1 cellular context compared by ENCODE assay signal in the genomic region with DNA sequence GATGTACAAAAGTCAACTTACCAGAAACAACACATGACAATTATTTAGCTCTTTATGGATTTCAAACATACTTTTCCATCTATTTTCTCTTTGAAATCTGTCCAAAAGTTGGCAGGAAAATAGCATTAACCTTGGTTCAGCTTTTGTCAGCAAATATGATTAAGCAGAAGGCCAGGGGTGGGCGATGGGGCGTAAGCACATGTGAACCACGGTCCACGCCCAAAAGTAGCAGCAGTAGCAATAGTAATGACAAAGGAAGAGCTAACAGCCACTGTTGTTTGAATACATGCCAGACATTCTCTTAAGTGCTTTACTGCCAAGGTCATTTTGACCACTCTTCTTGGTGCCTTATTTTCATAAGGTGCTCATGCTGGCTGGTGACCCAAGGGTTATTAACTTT.
TF ChIP-seq lines count a peak whose summit lies in the region.

No MANE protein-coding gene starts in this region.

TF ChIP-seq in GM23338, 12 proteins besides CTCF, POLR2A, EP300 and RAD21:
- TF ChIP-seq, protein P1, sequence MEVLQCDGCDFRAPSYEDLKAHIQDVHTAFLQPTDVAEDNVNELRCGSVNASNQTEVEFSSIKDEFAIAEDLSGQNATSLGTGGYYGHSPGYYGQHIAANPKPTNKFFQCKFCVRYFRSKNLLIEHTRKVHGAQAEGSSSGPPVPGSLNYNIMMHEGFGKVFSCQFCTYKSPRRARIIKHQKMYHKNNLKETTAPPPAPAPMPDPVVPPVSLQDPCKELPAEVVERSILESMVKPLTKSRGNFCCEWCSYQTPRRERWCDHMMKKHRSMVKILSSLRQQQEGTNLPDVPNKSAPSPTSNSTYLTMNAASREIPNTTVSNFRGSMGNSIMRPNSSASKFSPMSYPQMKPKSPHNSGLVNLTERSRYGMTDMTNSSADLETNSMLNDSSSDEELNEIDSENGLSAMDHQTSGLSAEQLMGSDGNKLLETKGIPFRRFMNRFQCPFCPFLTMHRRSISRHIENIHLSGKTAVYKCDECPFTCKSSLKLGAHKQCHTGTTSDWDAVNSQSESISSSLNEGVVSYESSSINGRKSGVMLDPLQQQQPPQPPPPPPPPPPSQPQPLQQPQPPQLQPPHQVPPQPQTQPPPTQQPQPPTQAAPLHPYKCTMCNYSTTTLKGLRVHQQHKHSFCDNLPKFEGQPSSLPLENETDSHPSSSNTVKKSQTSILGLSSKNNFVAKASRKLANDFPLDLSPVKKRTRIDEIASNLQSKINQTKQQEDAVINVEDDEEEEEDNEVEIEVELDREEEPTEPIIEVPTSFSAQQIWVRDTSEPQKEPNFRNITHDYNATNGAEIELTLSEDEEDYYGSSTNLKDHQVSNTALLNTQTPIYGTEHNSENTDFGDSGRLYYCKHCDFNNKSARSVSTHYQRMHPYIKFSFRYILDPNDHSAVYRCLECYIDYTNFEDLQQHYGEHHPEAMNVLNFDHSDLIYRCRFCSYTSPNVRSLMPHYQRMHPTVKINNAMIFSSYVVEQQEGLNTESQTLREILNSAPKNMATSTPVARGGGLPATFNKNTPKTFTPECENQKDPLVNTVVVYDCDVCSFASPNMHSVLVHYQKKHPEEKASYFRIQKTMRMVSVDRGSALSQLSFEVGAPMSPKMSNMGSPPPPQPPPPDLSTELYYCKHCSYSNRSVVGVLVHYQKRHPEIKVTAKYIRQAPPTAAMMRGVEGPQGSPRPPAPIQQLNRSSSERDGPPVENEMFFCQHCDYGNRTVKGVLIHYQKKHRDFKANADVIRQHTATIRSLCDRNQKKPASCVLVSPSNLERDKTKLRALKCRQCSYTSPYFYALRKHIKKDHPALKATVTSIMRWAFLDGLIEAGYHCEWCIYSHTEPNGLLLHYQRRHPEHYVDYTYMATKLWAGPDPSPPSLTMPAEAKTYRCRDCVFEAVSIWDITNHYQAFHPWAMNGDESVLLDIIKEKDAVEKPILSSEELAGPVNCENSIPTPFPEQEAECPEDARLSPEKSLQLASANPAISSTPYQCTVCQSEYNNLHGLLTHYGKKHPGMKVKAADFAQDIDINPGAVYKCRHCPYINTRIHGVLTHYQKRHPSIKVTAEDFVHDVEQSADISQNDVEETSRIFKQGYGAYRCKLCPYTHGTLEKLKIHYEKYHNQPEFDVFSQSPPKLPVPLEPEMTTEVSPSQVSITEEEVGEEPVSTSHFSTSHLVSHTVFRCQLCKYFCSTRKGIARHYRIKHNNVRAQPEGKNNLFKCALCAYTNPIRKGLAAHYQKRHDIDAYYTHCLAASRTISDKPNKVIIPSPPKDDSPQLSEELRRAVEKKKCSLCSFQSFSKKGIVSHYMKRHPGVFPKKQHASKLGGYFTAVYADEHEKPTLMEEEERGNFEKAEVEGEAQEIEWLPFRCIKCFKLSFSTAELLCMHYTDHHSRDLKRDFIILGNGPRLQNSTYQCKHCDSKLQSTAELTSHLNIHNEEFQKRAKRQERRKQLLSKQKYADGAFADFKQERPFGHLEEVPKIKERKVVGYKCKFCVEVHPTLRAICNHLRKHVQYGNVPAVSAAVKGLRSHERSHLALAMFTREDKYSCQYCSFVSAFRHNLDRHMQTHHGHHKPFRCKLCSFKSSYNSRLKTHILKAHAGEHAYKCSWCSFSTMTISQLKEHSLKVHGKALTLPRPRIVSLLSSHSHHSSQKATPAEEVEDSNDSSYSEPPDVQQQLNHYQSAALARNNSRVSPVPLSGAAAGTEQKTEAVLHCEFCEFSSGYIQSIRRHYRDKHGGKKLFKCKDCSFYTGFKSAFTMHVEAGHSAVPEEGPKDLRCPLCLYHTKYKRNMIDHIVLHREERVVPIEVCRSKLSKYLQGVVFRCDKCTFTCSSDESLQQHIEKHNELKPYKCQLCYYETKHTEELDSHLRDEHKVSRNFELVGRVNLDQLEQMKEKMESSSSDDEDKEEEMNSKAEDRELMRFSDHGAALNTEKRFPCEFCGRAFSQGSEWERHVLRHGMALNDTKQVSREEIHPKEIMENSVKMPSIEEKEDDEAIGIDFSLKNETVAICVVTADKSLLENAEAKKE (CRISPR knock-in tag; IDR thresholded peaks at IDR 0.05), result no peak
- TF ChIP-seq POLR2AphosphoS5 (IDR thresholded peaks at IDR 0.05; ENCODE audit: low read depth), result no peak
- no peak for TF ChIP-seq ZNF114 (CRISPR knock-in tag; IDR thresholded peaks at IDR 0.05)
- no peak for TF ChIP-seq EZH2 (IDR thresholded peaks at IDR 0.05; ENCODE audit: low read depth, unreplicated experiment)
